ENCODE assay signal across 20 cellular contexts in genomic region chr7:45032421-45032820, GRCh38. TPM values are rescaled to one million over a fixed set of nuclear protein-coding genes. Genes with fewer than 3 reads are reported as not detected.
DNase-seq lines count a peak whose midpoint lies in the region; ATAC-seq and TF ChIP-seq lines count a peak whose summit lies in the region.
"Had no signal": no experiment of that assay in that cellular context is flagged by ENCODE, and none has a peak within 500 bp of the region (broad histone marks: within the 10 kb centered on the region; RNA-seq: fewer than 3 reads in every experiment).

No MANE protein-coding gene starts in this region.

- peaks cover 9 to 26% of the 10 kb centered on the region in 2 donors for H3K36me3 Mint-ChIP-seq in activated T-cell treated with anti-CD3 and anti-CD28 coated beads, Interleukin-2, amount 50 U/mL, for 72 hours (ENCODE audit: insufficient read depth in 2 of 2)
- H3K36me3 Mint-ChIP-seq in T-cell: peaks cover 37% of the 10 kb centered on the region
- peaks cover 40 to 53% of the 10 kb centered on the region in 2 donors for H3K36me3 Mint-ChIP-seq in stimulated activated naive B cell treated with anti-CD40 and anti-IgM and Interleukin-4, amounts not matched to agents 10 μg/mL and 1 μg/mL and 100 μg/mL, for 72 hours

- ATAC-seq in activated T-cell treated with anti-CD3 and anti-CD28 coated beads, Interleukin-2, amount 50 U/mL, for 72 hours (replicated peaks in 1 of 2): no peak
- ATAC-seq in T-cell (replicated peaks in 1 of 4): no peak
- ATAC-seq in stimulated activated naive B cell treated with anti-CD40 and anti-IgM and Interleukin-4, amounts not matched to agents 10 μg/mL and 1 μg/mL and 100 μg/mL, for 72 hours (replicated peaks): no peak
- ATAC-seq: gastrocnemius medialis, lower lobe of right lung, Right ventricle myocardium inferior had no signal

- H3K4me1 Mint-ChIP-seq in activated T-cell treated with anti-CD3 and anti-CD28 coated beads, Interleukin-2, amount 50 U/mL, for 72 hours (ENCODE audit: low read depth): peaks cover 89% of the 10 kb centered on the region
- peaks cover 73 to 88% (median 77%) of the 10 kb centered on the region in 3 donors for H3K4me1 Mint-ChIP-seq in T-cell
- peaks cover 50 to 85% of the 10 kb centered on the region in 2 donors for H3K4me1 Mint-ChIP-seq in stimulated activated naive B cell treated with anti-CD40 and anti-IgM and Interleukin-4, amounts not matched to agents 10 μg/mL and 1 μg/mL and 100 μg/mL, for 72 hours

- POLR2A ChIA-PET in T-cell (lab: Charles Lee): interaction anchor here in 1 of 2 donors (1.0 kb wide), 1 partner anchor 36 kb away, joined by 3 read pairs; no protein-coding TSS in a partner anchor

- H3K36me3 ChIP-seq in stomach: peaks cover 0 to 8% (median 8%) of the 10 kb centered on the region in 4 donors
- H3K36me3 ChIP-seq: gastrocnemius medialis, lower lobe of right lung, right atrium auricular region, thyroid gland had no signal

- CTCF ChIA-PET in T-cell (lab: Charles Lee): interaction anchor here in 1 of 2 donors (1.1 kb wide), 1 partner anchor 58 kb away, joined by 6 read pairs; no protein-coding TSS in a partner anchor

- no peak for TF ChIP-seq CTCF in stomach (IDR thresholded peaks at IDR 0.05)

- no peak for TF ChIP-seq EP300 in stomach (IDR thresholded peaks at IDR 0.05)

- H3K4me3 ChIP-seq in stomach: no peak overlapping the region
- H3K4me3 ChIP-seq: gastrocnemius medialis, lower lobe of right lung, right atrium auricular region, thyroid gland had no signal

- H3K9me3 ChIP-seq in stomach: no peaks in the 10 kb centered on the region
- H3K9me3 ChIP-seq: gastrocnemius medialis, lower lobe of right lung, right atrium auricular region, thyroid gland had no signal

- H3K27ac Mint-ChIP-seq in activated T-cell treated with anti-CD3 and anti-CD28 coated beads, Interleukin-2, amount 50 U/mL, for 72 hours: peak overlapping the region; percentile 38
- peak overlapping the region; percentile 89 to 90 for H3K27ac Mint-ChIP-seq in T-cell
- H3K27ac Mint-ChIP-seq in stimulated activated naive B cell treated with anti-CD40 and anti-IgM and Interleukin-4, amounts not matched to agents 10 μg/mL and 1 μg/mL and 100 μg/mL, for 72 hours: peak overlapping the region; percentile 80

- peak overlapping the region; percentile 33 to 56 for H3K4me3 Mint-ChIP-seq in activated T-cell treated with anti-CD3 and anti-CD28 coated beads, Interleukin-2, amount 50 U/mL, for 72 hours
- peak overlapping the region; percentile 69 to 91 (median 74) for H3K4me3 Mint-ChIP-seq in T-cell
- H3K4me3 Mint-ChIP-seq in stimulated activated naive B cell treated with anti-CD40 and anti-IgM and Interleukin-4, amounts not matched to agents 10 μg/mL and 1 μg/mL and 100 μg/mL, for 72 hours: no peak overlapping the region
- H3K4me3 Mint-ChIP-seq: neural crest cell had no signal

- no peak overlapping the region for H3K27ac ChIP-seq in stomach
- H3K27ac ChIP-seq: lower lobe of right lung, right atrium auricular region, thyroid gland had no signal

- intact Hi-C loops in posterior cingulate gyrus (cut with DNase I) (no loop called here), stomach (cut with DNase I; ENCODE audit: low total_unique reads) (no loop called here)

- no peaks in the 10 kb centered on the region for H3K9me3 Mint-ChIP-seq in activated T-cell treated with anti-CD3 and anti-CD28 coated beads, Interleukin-2, amount 50 U/mL, for 72 hours
- H3K9me3 Mint-ChIP-seq in T-cell: no peaks in the 10 kb centered on the region
- no peaks in the 10 kb centered on the region for H3K9me3 Mint-ChIP-seq in stimulated activated naive B cell treated with anti-CD40 and anti-IgM and Interleukin-4, amounts not matched to agents 10 μg/mL and 1 μg/mL and 100 μg/mL, for 72 hours
- H3K9me3 Mint-ChIP-seq: neural crest cell had no signal

- H3K27me3 ChIP-seq in stomach: no peaks in the 10 kb centered on the region
- H3K27me3 ChIP-seq: gastrocnemius medialis, right atrium auricular region, thyroid gland had no signal

- peaks cover 4 to 46% (median 11%) of the 10 kb centered on the region in 4 donors for H3K4me1 ChIP-seq in stomach
- H3K4me1 ChIP-seq: thyroid gland had no signal

- no peak for DNase-seq in activated T-cell treated with anti-CD3 and anti-CD28 coated beads, Interleukin-2, amount 50 U/mL, for 72 hours
- no peak for DNase-seq in activated T-cell treated with anti-CD3 and anti-CD28 coated beads, Interleukin-2, amount 50 U/mL, for 48 hours
- DNase-seq in T-cell: no peak
- DNase-seq in cerebellar cortex (ENCODE audit: low spot score): peak; percentile 25
- no peak for DNase-seq in stimulated activated naive B cell treated with anti-CD40 and anti-IgM and Interleukin-4, amounts not matched to agents 10 μg/mL and 1 μg/mL and 100 μg/mL, for 72 hours
- no peak for DNase-seq in Ammon's horn (ENCODE audit: low spot score)
- no peak for DNase-seq in posterior cingulate gyrus
- DNase-seq in stomach: no peak
- DNase-seq: activated CD4-positive, alpha-beta T cell treated with anti-CD3 and anti-CD28 coated beads, Interleukin-2, amount 50 U/mL, for 4 hours; cerebellar nuclear complex; gastrocnemius medialis; lower lobe of right lung; NCI-H2171; NK-92 treated with Interleukin-12 subunit alpha and Interleukin-12 subunit beta, amount 100 ng/mL, for 24 hours; T-helper 9 cell; thyroid gland had no signal

- H3K27me3 Mint-ChIP-seq in activated T-cell treated with anti-CD3 and anti-CD28 coated beads, Interleukin-2, amount 50 U/mL, for 72 hours (ENCODE audit: low read depth): no peaks in the 10 kb centered on the region
- H3K27me3 Mint-ChIP-seq in T-cell: no peaks in the 10 kb centered on the region
- H3K27me3 Mint-ChIP-seq in stimulated activated naive B cell treated with anti-CD40 and anti-IgM and Interleukin-4, amounts not matched to agents 10 μg/mL and 1 μg/mL and 100 μg/mL, for 72 hours: no peaks in the 10 kb centered on the region

- no peak for TF ChIP-seq POLR2A in stomach (IDR thresholded peaks at IDR 0.05)

- 85 to 94% (median 86%) methylated on average over 4 of the region's 4 CpGs for WGBS in stomach, 5 donors

RNA-seq across cellular contexts. Expression of gene CCM2, which starts 32.4 kb away (rescaled TPM):
- 100 to 1,000 TPM in 1 of 2 donors, 10 to 100 TPM in 1; 94.2 to 109 TPM for total RNA-seq in activated T-cell treated with anti-CD3 and anti-CD28 coated beads, Interleukin-2, amount 50 U/mL, for 72 hours
- total RNA-seq in T-cell: 100 to 1,000 TPM in 4 of 5 donors, 10 to 100 TPM in 1; 88.6 to 190 (median 167) TPM
- 10 to 100 TPM in 4 of 5 donors, 1 to 10 TPM in 1; 1.8 to 31.7 (median 17.2) TPM for total RNA-seq in stomach
- polyA plus RNA-seq in stomach: 10 to 100 TPM; 33.1 to 39.0 (median 38.7) TPM

RNA-seq across cellular contexts. Expression of gene MYO1G, which starts 53.6 kb away (rescaled TPM):
- total RNA-seq in activated T-cell treated with anti-CD3 and anti-CD28 coated beads, Interleukin-2, amount 50 U/mL, for 72 hours: 100 to 1,000 TPM; 595 to 606 TPM
- total RNA-seq in T-cell: 100 to 1,000 TPM; 183 to 272 (median 192) TPM
- total RNA-seq in stomach: 10 to 100 TPM in 1 of 5 donors, 1 to 10 TPM in 4; 1.7 to 16.7 (median 4.0) TPM
- 1 to 10 TPM; 2.0 to 3.4 (median 3.2) TPM for polyA plus RNA-seq in stomach
- total RNA-seq: H7 had no signal

RNA-seq across cellular contexts. Expression of gene NACAD, which starts 56.3 kb away (rescaled TPM):
- under 1 TPM; 0.36 to 0.76 TPM for total RNA-seq in activated T-cell treated with anti-CD3 and anti-CD28 coated beads, Interleukin-2, amount 50 U/mL, for 72 hours
- total RNA-seq in T-cell (1 to 10 TPM in 1 of 5 donors, under 1 TPM in 4; 0.10 to 1.6 (median 0.20) TPM), stomach (10 to 100 TPM in 1 of 5 donors, 1 to 10 TPM in 2, under 1 TPM in 2; 0.29 to 24.1 (median 3.0) TPM)
- 1 to 10 TPM in 1 of 3 donors, under 1 TPM in 2; 0.76 to 1.2 (median 0.98) TPM for polyA plus RNA-seq in stomach

Comparison
In these comparisons a context has a peak if more than half of its experiments do, and no peak if none do; other contexts are left out.
1. H3K27ac Mint-ChIP-seq: peak in every context shown above with its lines; median percentile 90 in T-cell; 80 in stimulated activated naive B cell treated with anti-CD40 and anti-IgM and Interleukin-4, amounts not matched to agents 10 μg/mL and 1 μg/mL and 100 μg/mL, for 72 hours; 38 in activated T-cell treated with anti-CD3 and anti-CD28 coated beads, Interleukin-2, amount 50 U/mL, for 72 hours.
2. H3K4me3 Mint-ChIP-seq: peak in activated T-cell treated with anti-CD3 and anti-CD28 coated beads, Interleukin-2, amount 50 U/mL, for 72 hours (2 of 2) and T-cell (3 of 3); none in stimulated activated naive B cell treated with anti-CD40 and anti-IgM and Interleukin-4, amounts not matched to agents 10 μg/mL and 1 μg/mL and 100 μg/mL, for 72 hours (0 of 2).
3. RNA of gene MYO1G, which starts 53.6 kb away (total RNA-seq): 595 to 606 TPM in activated T-cell treated with anti-CD3 and anti-CD28 coated beads, Interleukin-2, amount 50 U/mL, for 72 hours and 183 to 272 TPM in T-cell; 1.7 to 16.7 TPM in stomach; every median in the first group is over 10 times any median in the second.